In genomic region chr15:43230640-43231115, GRCh38 we compare ENCODE assay signal across 1 cellular context.
TF ChIP-seq lines count a peak whose summit lies in the region.

No MANE protein-coding gene starts in this region.

TF ChIP-seq in K562, 482 proteins besides CTCF, POLR2A, EP300 and RAD21 (continued from another document and continues in another):
- TF ChIP-seq CUX1 (CRISPR knock-in tag; IDR thresholded peaks at IDR 0.05) (no peak), ZNF707 (CRISPR knock-in tag; conservative IDR thresholded peaks at IDR 0.05) (no peak), KLF16 (IDR thresholded peaks at IDR 0.05) (peak; percentile 47; the same call in 1 of the 2 replicates), RHOXF2B (CRISPR knock-in tag; conservative IDR thresholded peaks at IDR 0.05) (no peak), THRB (CRISPR knock-in tag; conservative IDR thresholded peaks at IDR 0.05) (no peak), HINFP (tag; conservative IDR thresholded peaks at IDR 0.05; ENCODE audit: low read depth) (no peak), ZNF232 (CRISPR knock-in tag; IDR thresholded peaks at IDR 0.05) (no peak), CBX8 (IDR thresholded peaks at IDR 0.05; ENCODE audit: borderline replicate concordance, extremely low read depth, low read depth, low read length, poor library complexity, severe bottlenecking) (no peak), PHTF2 (CRISPR knock-in tag; IDR thresholded peaks at IDR 0.05) (no peak), ZNF778 (CRISPR knock-in tag; IDR thresholded peaks at IDR 0.05) (no peak), ZBTB17 (CRISPR knock-in tag; IDR thresholded peaks at IDR 0.05) (no peak), NCOR1 (IDR thresholded peaks at IDR 0.05) (peak; percentile 72), POLR2AphosphoS2 (IDR thresholded peaks at IDR 0.05; ENCODE audit: low read length) (no peak), ZBTB9 (CRISPR knock-in tag; IDR thresholded peaks at IDR 0.05) (no peak), HBP1 (CRISPR knock-in tag; IDR thresholded peaks at IDR 0.05) (no peak), NCOA4 (IDR thresholded peaks at IDR 0.05; ENCODE audit: partially characterized antibody) (no peak), NFXL1 (CRISPR knock-in tag; IDR thresholded peaks at IDR 0.05) (no peak), CREM (IDR thresholded peaks at IDR 0.05; ENCODE audit: low read depth) (peak; percentile 44; the same call in 1 of the 2 replicates), BRCA1 (IDR thresholded peaks at IDR 0.05) (no peak), BRCA1 (CRISPR knock-in tag; IDR thresholded peaks at IDR 0.05) (no peak), STAT5B (CRISPR knock-in tag; IDR thresholded peaks at IDR 0.05) (no peak), ZNF324 (CRISPR knock-in tag; IDR thresholded peaks at IDR 0.05) (no peak), KDM5B (IDR thresholded peaks at IDR 0.05; ENCODE audit: insufficient replicate concordance, low read depth, low read length) (no peak), CHD4 (IDR thresholded peaks at IDR 0.05; ENCODE audit: insufficient read depth, insufficient replicate concordance, low read depth, low read length, poor library complexity, severe bottlenecking) (no peak), ZFX (CRISPR knock-in tag; IDR thresholded peaks at IDR 0.05) (peak; percentile 40; the same call in 1 of the 2 replicates), DPF2 (IDR thresholded peaks at IDR 0.05) (peak; percentile 90), HMGN3 (IDR thresholded peaks at IDR 0.05; ENCODE audit: borderline replicate concordance, extremely low read depth, insufficient read length, low read depth, low read length) (no peak), NONO (IDR thresholded peaks at IDR 0.05; ENCODE audit: low read depth in 2 of 2, low read length in 1 of 2) (no peak), ILK (tag; IDR thresholded peaks at IDR 0.05; ENCODE audit: borderline replicate concordance, low read depth) (no peak), LCOR (CRISPR knock-in tag; IDR thresholded peaks at IDR 0.05) (peak; percentile 64; the same call in 1 of the 2 replicates), MAZ (CRISPR knock-in tag; conservative IDR thresholded peaks at IDR 0.05 in 1 of 2, IDR thresholded peaks at IDR 0.05 in 1 of 2) (peak in 1 of 2 experiments; percentile 50; a peak in 1 of 4 replicates), DMBX1 (CRISPR knock-in tag; IDR thresholded peaks at IDR 0.05; ENCODE audit: borderline replicate concordance) (no peak), MBD2 (IDR thresholded peaks at IDR 0.05; ENCODE audit: borderline replicate concordance, low read depth) (no peak), ARNT (IDR thresholded peaks at IDR 0.05) (no peak), GTF2A2 (tag; IDR thresholded peaks at IDR 0.05) (no peak), ERF (CRISPR knock-in tag; IDR thresholded peaks at IDR 0.05) (no peak), IFI16 (CRISPR knock-in tag; IDR thresholded peaks at IDR 0.05) (no peak), ETV6 (IDR thresholded peaks at IDR 0.05; ENCODE audit: borderline replicate concordance in 1 of 2, low read depth in 2 of 2, low read length in 1 of 2) (peak in 1 of 2 experiments; percentile 67; a peak in 1 of 4 replicates), ETV6 (CRISPR knock-in tag; IDR thresholded peaks at IDR 0.05; ENCODE audit: borderline replicate concordance) (no peak)
- TF ChIP-seq, protein P1, sequence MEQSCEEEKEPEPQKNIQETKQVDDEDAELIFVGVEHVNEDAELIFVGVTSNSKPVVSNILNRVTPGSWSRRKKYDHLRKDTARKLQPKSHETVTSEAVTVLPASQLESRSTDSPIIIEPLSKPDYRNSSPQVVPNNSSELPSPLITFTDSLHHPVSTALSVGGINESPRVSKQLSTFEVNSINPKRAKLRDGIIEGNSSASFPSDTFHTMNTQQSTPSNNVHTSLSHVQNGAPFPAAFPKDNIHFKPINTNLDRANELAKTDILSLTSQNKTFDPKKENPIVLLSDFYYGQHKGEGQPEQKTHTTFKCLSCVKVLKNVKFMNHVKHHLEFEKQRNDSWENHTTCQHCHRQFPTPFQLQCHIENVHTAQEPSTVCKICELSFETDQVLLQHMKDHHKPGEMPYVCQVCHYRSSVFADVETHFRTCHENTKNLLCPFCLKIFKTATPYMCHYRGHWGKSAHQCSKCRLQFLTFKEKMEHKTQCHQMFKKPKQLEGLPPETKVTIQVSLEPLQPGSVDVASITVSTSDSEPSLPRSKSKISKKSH (CRISPR knock-in tag; IDR thresholded peaks at IDR 0.05): no peak
- TF ChIP-seq, protein P2, sequence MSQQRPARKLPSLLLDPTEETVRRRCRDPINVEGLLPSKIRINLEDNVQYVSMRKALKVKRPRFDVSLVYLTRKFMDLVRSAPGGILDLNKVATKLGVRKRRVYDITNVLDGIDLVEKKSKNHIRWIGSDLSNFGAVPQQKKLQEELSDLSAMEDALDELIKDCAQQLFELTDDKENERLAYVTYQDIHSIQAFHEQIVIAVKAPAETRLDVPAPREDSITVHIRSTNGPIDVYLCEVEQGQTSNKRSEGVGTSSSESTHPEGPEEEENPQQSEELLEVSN (IDR thresholded peaks at IDR 0.05; ENCODE audit: borderline replicate concordance in 1 of 2, extremely low read depth in 1 of 2, insufficient read depth in 1 of 2, insufficient read length in 1 of 2, low read depth in 1 of 2, low read length in 1 of 2, poor library complexity in 1 of 2, severe bottlenecking in 1 of 2): no peak
- TF ChIP-seq, protein P3, sequence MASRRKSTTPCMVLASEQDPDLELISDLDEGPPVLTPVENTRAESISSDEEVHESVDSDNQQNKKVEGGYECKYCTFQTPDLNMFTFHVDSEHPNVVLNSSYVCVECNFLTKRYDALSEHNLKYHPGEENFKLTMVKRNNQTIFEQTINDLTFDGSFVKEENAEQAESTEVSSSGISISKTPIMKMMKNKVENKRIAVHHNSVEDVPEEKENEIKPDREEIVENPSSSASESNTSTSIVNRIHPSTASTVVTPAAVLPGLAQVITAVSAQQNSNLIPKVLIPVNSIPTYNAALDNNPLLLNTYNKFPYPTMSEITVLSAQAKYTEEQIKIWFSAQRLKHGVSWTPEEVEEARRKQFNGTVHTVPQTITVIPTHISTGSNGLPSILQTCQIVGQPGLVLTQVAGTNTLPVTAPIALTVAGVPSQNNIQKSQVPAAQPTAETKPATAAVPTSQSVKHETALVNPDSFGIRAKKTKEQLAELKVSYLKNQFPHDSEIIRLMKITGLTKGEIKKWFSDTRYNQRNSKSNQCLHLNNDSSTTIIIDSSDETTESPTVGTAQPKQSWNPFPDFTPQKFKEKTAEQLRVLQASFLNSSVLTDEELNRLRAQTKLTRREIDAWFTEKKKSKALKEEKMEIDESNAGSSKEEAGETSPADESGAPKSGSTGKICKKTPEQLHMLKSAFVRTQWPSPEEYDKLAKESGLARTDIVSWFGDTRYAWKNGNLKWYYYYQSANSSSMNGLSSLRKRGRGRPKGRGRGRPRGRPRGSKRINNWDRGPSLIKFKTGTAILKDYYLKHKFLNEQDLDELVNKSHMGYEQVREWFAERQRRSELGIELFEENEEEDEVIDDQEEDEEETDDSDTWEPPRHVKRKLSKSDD (conservative IDR thresholded peaks at IDR 0.05; ENCODE audit: low read length): no peak
- TF ChIP-seq, protein P4, sequence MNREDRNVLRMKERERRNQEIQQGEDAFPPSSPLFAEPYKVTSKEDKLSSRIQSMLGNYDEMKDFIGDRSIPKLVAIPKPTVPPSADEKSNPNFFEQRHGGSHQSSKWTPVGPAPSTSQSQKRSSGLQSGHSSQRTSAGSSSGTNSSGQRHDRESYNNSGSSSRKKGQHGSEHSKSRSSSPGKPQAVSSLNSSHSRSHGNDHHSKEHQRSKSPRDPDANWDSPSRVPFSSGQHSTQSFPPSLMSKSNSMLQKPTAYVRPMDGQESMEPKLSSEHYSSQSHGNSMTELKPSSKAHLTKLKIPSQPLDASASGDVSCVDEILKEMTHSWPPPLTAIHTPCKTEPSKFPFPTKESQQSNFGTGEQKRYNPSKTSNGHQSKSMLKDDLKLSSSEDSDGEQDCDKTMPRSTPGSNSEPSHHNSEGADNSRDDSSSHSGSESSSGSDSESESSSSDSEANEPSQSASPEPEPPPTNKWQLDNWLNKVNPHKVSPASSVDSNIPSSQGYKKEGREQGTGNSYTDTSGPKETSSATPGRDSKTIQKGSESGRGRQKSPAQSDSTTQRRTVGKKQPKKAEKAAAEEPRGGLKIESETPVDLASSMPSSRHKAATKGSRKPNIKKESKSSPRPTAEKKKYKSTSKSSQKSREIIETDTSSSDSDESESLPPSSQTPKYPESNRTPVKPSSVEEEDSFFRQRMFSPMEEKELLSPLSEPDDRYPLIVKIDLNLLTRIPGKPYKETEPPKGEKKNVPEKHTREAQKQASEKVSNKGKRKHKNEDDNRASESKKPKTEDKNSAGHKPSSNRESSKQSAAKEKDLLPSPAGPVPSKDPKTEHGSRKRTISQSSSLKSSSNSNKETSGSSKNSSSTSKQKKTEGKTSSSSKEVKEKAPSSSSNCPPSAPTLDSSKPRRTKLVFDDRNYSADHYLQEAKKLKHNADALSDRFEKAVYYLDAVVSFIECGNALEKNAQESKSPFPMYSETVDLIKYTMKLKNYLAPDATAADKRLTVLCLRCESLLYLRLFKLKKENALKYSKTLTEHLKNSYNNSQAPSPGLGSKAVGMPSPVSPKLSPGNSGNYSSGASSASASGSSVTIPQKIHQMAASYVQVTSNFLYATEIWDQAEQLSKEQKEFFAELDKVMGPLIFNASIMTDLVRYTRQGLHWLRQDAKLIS (CRISPR knock-in tag; IDR thresholded peaks at IDR 0.05): no peak; the same call in 1 of the 2 replicates
